ENCODE assay signal across 16 cellular contexts in genomic region chr19:7067716-7068115, GRCh38. TPM values are rescaled to one million over a fixed set of nuclear protein-coding genes. Genes with fewer than 3 reads are reported as not detected.
DNase-seq lines count a peak whose midpoint lies in the region; ATAC-seq and TF ChIP-seq lines count a peak whose summit lies in the region.
"Had no signal": no experiment of that assay in that cellular context is flagged by ENCODE, and none has a peak within 500 bp of the region (broad histone marks: within the 10 kb centered on the region; RNA-seq: fewer than 3 reads in every experiment).

No MANE protein-coding gene starts in this region.

- CTCF ChIA-PET in PC-9 (lab: Charles Lee) = no interaction called here

- H3K27ac Mint-ChIP-seq in brain = peak overlapping the region in 1 of 5 experiments; percentile 15
- H3K27ac Mint-ChIP-seq in nephron = no peak overlapping the region

- POLR2A ChIA-PET in PC-9 (lab: Charles Lee; ENCODE audit: unreplicated experiment) = no interaction called here

- H3K27ac ChIP-seq in brain microvascular endothelial cell (no peak overlapping the region), PC-9 (no peak overlapping the region)
- H3K27ac ChIP-seq: C4-2B had no signal

- TF ChIP-seq CTCF in brain (conservative IDR thresholded peaks at IDR 0.05) (no peak), nephron (IDR thresholded peaks at IDR 0.05; ENCODE audit: unreplicated experiment in 3 of 3) (no peak), brain microvascular endothelial cell (IDR thresholded peaks at IDR 0.05; ENCODE audit: low read depth, low read length, missing control alignments) (no peak), PC-9 (conservative IDR thresholded peaks at IDR 0.05) (no peak)

- peaks cover 30% of the 10 kb centered on the region for H3K36me3 Mint-ChIP-seq in brain
- peaks cover 31% of the 10 kb centered on the region for H3K36me3 Mint-ChIP-seq in nephron (ENCODE audit: low read depth)

- H4K20me1 ChIP-seq in PC-9 (ENCODE audit: insufficient read depth) = no peaks in the 10 kb centered on the region

- DNase-seq in EH (ENCODE audit: low read depth) (peak; percentile 65), HCEC 1CT (peak; percentile 12), brain microvascular endothelial cell (no peak), RKO (ENCODE audit: low spot score) (no peak), PC-9 (no peak)
- DNase-seq: DMS153, NCI-H1930, NCI-H2171 treated with DMSO at 0.1 percent for 48 hours, NCI-H510A, SIG-M5 had no signal

- no peaks in the 10 kb centered on the region for H3F3A ChIP-seq in PC-9 (ENCODE audit: insufficient read depth, low read depth)

- H3K9me3 Mint-ChIP-seq in brain = peaks cover 5 to 11% (median 8%) of the 10 kb centered on the region in 5 experiments
- H3K9me3 Mint-ChIP-seq in nephron = peaks cover 12% of the 10 kb centered on the region

- no peaks in the 10 kb centered on the region for H3K9me3 ChIP-seq in PC-9 (ENCODE audit: insufficient read depth, low read depth)

- intact Hi-C loops in PC-9 (cut with micrococcal nuclease; ENCODE audit: unreplicated experiment) = no loop called here

- no peak for ATAC-seq in HG02885 (IDR thresholded peaks at IDR 0.05; ENCODE audit: poor library complexity, unreplicated experiment)
- ATAC-seq: HepG2 had no signal

- no peak overlapping the region for H2AFZ ChIP-seq in PC-9

- H3K36me3 ChIP-seq in brain microvascular endothelial cell (replicated peaks) (peaks cover 10% of the 10 kb centered on the region), PC-9 (ENCODE audit: low read depth) (peaks cover 12% of the 10 kb centered on the region)

- H3K27me3 Mint-ChIP-seq in brain = no peaks in the 10 kb centered on the region
- H3K27me3 Mint-ChIP-seq in nephron (ENCODE audit: low read depth) = peaks cover 5% of the 10 kb centered on the region

- H3K4me3 Mint-ChIP-seq in brain = peak overlapping the region in 3 of 5 experiments; percentile 59 to 98 (median 84)
- H3K4me3 Mint-ChIP-seq in nephron = peak overlapping the region in 2 of 3 experiments; percentile 41 to 99

- no peak overlapping the region for H3K4me2 ChIP-seq in PC-9

- H3K79me2 ChIP-seq in PC-9 (ENCODE audit: low read depth) = peaks cover 12% of the 10 kb centered on the region

- in situ Hi-C loops in brain microvascular endothelial cell (cut with HindIII; ENCODE audit: low pct_ligation_motif_present, low sequenced_read_pairs) = no loop called here

- BruUV-seq in PC-9 (replicated peaks; lab: Mats Ljungman, UMichigan) = no TSS peak

- H3K4me3 ChIP-seq in brain microvascular endothelial cell (ENCODE audit: low read depth, low read length) (no peak overlapping the region), PC-9 (no peak overlapping the region)

- no peaks in the 10 kb centered on the region for H3K27me3 ChIP-seq in brain microvascular endothelial cell (replicated peaks)
- no peaks in the 10 kb centered on the region for H3K27me3 ChIP-seq in PC-9 (ENCODE audit: insufficient read depth, low read depth)

- H3K4me1 ChIP-seq in PC-9 (replicated peaks; ENCODE audit: insufficient read depth) = no peaks in the 10 kb centered on the region

- H3K9me2 ChIP-seq in PC-9 (ENCODE audit: insufficient read depth) = no peaks in the 10 kb centered on the region

- H3K4me1 Mint-ChIP-seq in brain (peaks cover 14% of the 10 kb centered on the region), nephron (peaks cover 9% of the 10 kb centered on the region)

RNA-seq across cellular contexts. Expression of gene ZNF557, which starts 1.8 kb away (rescaled TPM):
- polyA plus RNA-seq in brain (ENCODE audit: insufficient read depth, low read depth, low replicate concordance) = 1.5 TPM
- total RNA-seq in PC-9 (2021) = 2.6 and 3.9 TPM in 2 replicates

RNA-seq across cellular contexts. Expression of gene MBD3L3, which starts 9.2 kb away (rescaled TPM):
- polyA plus RNA-seq in brain (ENCODE audit: insufficient read depth, low read depth, low replicate concordance) = not detected
- not detected in 2 replicates for total RNA-seq in PC-9 (2021)
- total RNA-seq: HepG2, RPMI7951 had no signal
- polyA plus RNA-seq: HepG2 had no signal

RNA-seq across cellular contexts. Expression of gene MBD3L2, which starts 18.6 kb away (rescaled TPM):
- not detected for polyA plus RNA-seq in brain (ENCODE audit: insufficient read depth, low read depth, low replicate concordance)
- not detected in 2 replicates for total RNA-seq in PC-9 (2021)
- total RNA-seq: HepG2, RPMI7951 had no signal
- polyA plus RNA-seq: HepG2 had no signal

RNA-seq across cellular contexts. Expression of gene MBD3L4, which starts 27.7 kb away (rescaled TPM):
- not detected for polyA plus RNA-seq in brain (ENCODE audit: insufficient read depth, low read depth, low replicate concordance)
- not detected in 2 replicates for total RNA-seq in PC-9 (2021)
- total RNA-seq: HepG2, RPMI7951 had no signal
- polyA plus RNA-seq: HepG2 had no signal

RNA-seq across cellular contexts. Expression of gene MBD3L5, which starts 37.3 kb away (rescaled TPM):
- polyA plus RNA-seq in brain (ENCODE audit: insufficient read depth, low read depth, low replicate concordance) = not detected
- not detected in 2 replicates for total RNA-seq in PC-9 (2021)
- total RNA-seq: HepG2, RPMI7951 had no signal
- polyA plus RNA-seq: HepG2 had no signal

Comparison
In these comparisons a context has a peak if more than half of its experiments do, and no peak if none do; other contexts are left out.
1. DNase-seq: peak in EH (single experiment) and HCEC 1CT (single experiment); none in brain microvascular endothelial cell (single experiment), RKO (single experiment) and PC-9 (0 of 2).